Comparison of ENCODE assay signal across 13 cellular contexts in genomic region chr11:128289048-128289447, GRCh38.
A peak's percentile ranks its signal among the peaks of the same experiment; 100 is the strongest.
DNase-seq lines count a peak whose midpoint lies in the region; ATAC-seq and TF ChIP-seq lines count a peak whose summit lies in the region.
"Had no signal": no experiment of that assay in that cellular context is flagged by ENCODE, and none has a peak within 500 bp of the region (broad histone marks: within the 10 kb centered on the region; RNA-seq: fewer than 3 reads in every experiment).

No MANE protein-coding gene starts in this region.

- no peaks in the 10 kb centered on the region for H3K9me3 ChIP-seq in naive thymus-derived CD4-positive, alpha-beta T cell (ENCODE audit: control insufficient read depth in 2 of 3, low read length in 3 of 3)
- H3K9me3 ChIP-seq in Peyer's patch, result no peaks in the 10 kb centered on the region
- no peaks in the 10 kb centered on the region for H3K9me3 ChIP-seq in MG63

- POLR2A ChIA-PET in activated CD4-positive, alpha-beta T cell treated with anti-CD3 and anti-CD28 coated beads for 36 hours (lab: Charles Lee), result interaction anchor here (0.8 to 4.2 kb wide), 28 partner anchors 9 to 468 kb away, joined by 3 to 41 read pairs (median 6); no protein-coding TSS in a partner anchor
- POLR2A ChIA-PET in activated B cell treated with CpG ODN at 0.5 μM for 24 hours (lab: Charles Lee), result interaction anchor here (1.0 to 6.1 kb wide), 12 partner anchors 114 to 468 kb away, joined by 3 to 123 read pairs (median 24); no protein-coding TSS in a partner anchor
- POLR2A ChIA-PET in naive thymus-derived CD4-positive, alpha-beta T cell (lab: Charles Lee), result interaction anchor here (0.7 to 21.1 kb wide), 12 partner anchors 12 to 341 kb away, joined by 3 to 691 read pairs (median 34); no protein-coding TSS in a partner anchor

- H3K4me1 Mint-ChIP-seq in activated CD4-positive, alpha-beta T cell treated with anti-CD3 and anti-CD28 coated beads for 36 hours, result peaks cover 98% of the 10 kb centered on the region
- peaks cover 92% of the 10 kb centered on the region for H3K4me1 Mint-ChIP-seq in activated B cell treated with CpG ODN at 0.5 μM for 24 hours
- H3K4me1 Mint-ChIP-seq in naive thymus-derived CD4-positive, alpha-beta T cell, result peaks cover 61 to 100% (median 90%) of the 10 kb centered on the region in 7 donors

- no peaks in the 10 kb centered on the region for H3K9me3 Mint-ChIP-seq in activated CD4-positive, alpha-beta T cell treated with anti-CD3 and anti-CD28 coated beads for 36 hours (ENCODE audit: low read depth)
- no peaks in the 10 kb centered on the region for H3K9me3 Mint-ChIP-seq in activated B cell treated with CpG ODN at 0.5 μM for 24 hours
- H3K9me3 Mint-ChIP-seq in naive thymus-derived CD4-positive, alpha-beta T cell, result peaks cover 0 to 4% (median 0%) of the 10 kb centered on the region in 11 donors

- peak; percentile 76 for DNase-seq in activated CD4-positive, alpha-beta T cell treated with anti-CD3 and anti-CD28 coated beads for 36 hours
- DNase-seq in activated CD4-positive, alpha-beta T cell treated with anti-CD3 and anti-CD28 coated beads for 4 hours, result no peak
- no peak for DNase-seq in activated B cell treated with CpG ODN at 0.5 μM for 24 hours
- DNase-seq in naive thymus-derived CD4-positive, alpha-beta T cell, result no peak
- DNase-seq in Peyer's patch, result no peak
- DNase-seq in MG63, result no peak
- DNase-seq: 8988T, anterior cingulate cortex, NCI-H2081 had no signal

- H3K36me3 ChIP-seq in naive thymus-derived CD4-positive, alpha-beta T cell (ENCODE audit: control insufficient read depth in 2 of 3, insufficient read depth in 3 of 3, low read length in 3 of 3), result no peaks in the 10 kb centered on the region
- H3K36me3 ChIP-seq in Peyer's patch, result no peaks in the 10 kb centered on the region
- no peaks in the 10 kb centered on the region for H3K36me3 ChIP-seq in MG63

- intact Hi-C loops in activated CD4-positive, alpha-beta T cell treated with anti-CD3 and anti-CD28 coated beads for 36 hours (cut with DNase I, micrococcal nuclease), result loop anchor here (1.0 to 10.0 kb wide), 22 partner anchors 30 to 1716 kb away; partner anchors contain the start of gene PRDM10 (in 1 of the 2)
- intact Hi-C loops in activated B cell treated with CpG ODN at 0.5 μM for 24 hours (cut with micrococcal nuclease), result no loop called here
- intact Hi-C loops in naive thymus-derived CD4-positive, alpha-beta T cell (cut with micrococcal nuclease), result loop anchor here in 1 of 2 donors (1.0 to 5.0 kb wide), 5 partner anchors 42 to 258 kb away; no protein-coding TSS in a partner anchor

- H3K4me3 ChIP-seq in naive thymus-derived CD4-positive, alpha-beta T cell (ENCODE audit: low read length), result no peak overlapping the region
- no peak overlapping the region for H3K4me3 ChIP-seq in Peyer's patch
- no peak overlapping the region for H3K4me3 ChIP-seq in MG63

- CTCF ChIA-PET in activated CD4-positive, alpha-beta T cell treated with anti-CD3 and anti-CD28 coated beads for 36 hours (lab: Charles Lee), result interaction anchor here (0.7 to 5.1 kb wide), 40 partner anchors 9 to 550 kb away, joined by 3 to 56 read pairs (median 5); no protein-coding TSS in a partner anchor
- CTCF ChIA-PET in activated B cell treated with CpG ODN at 0.5 μM for 24 hours (lab: Charles Lee), result interaction anchor here (0.7 to 10.8 kb wide), 18 partner anchors 30 to 542 kb away, joined by 3 to 190 read pairs (median 12); no protein-coding TSS in a partner anchor
- CTCF ChIA-PET in naive thymus-derived CD4-positive, alpha-beta T cell (lab: Charles Lee), result interaction anchor here (0.7 to 9.6 kb wide), 15 partner anchors 11 to 342 kb away, joined by 3 to 148 read pairs (median 6); no protein-coding TSS in a partner anchor

- H3K27ac ChIP-seq in naive thymus-derived CD4-positive, alpha-beta T cell (ENCODE audit: low read depth, low read length), result peak overlapping the region; percentile 98
- H3K27ac ChIP-seq in Peyer's patch, result peak overlapping the region in 1 of 4 donors; percentile 83
- H3K27ac ChIP-seq: epithelial cell of prostate, RWPE1 had no signal

- peaks cover 64 to 76% of the 10 kb centered on the region in 2 donors for H3K4me1 ChIP-seq in naive thymus-derived CD4-positive, alpha-beta T cell (ENCODE audit: control insufficient read depth in 2 of 2, insufficient read depth in 2 of 2, low read length in 2 of 2)
- peaks cover 0 to 36% (median 7%) of the 10 kb centered on the region in 4 donors for H3K4me1 ChIP-seq in Peyer's patch

- H3K4me3 Mint-ChIP-seq in activated CD4-positive, alpha-beta T cell treated with anti-CD3 and anti-CD28 coated beads for 36 hours, result no peak overlapping the region
- peak overlapping the region; percentile 44 for H3K4me3 Mint-ChIP-seq in activated B cell treated with CpG ODN at 0.5 μM for 24 hours
- peak overlapping the region in 8 of 10 donors; percentile 2 to 63 (median 32) for H3K4me3 Mint-ChIP-seq in naive thymus-derived CD4-positive, alpha-beta T cell

- TF ChIP-seq CTCF in activated B cell treated with CpG ODN at 0.5 μM for 24 hours (IDR thresholded peaks at IDR 0.05) (no peak), Peyer's patch (IDR thresholded peaks at IDR 0.05) (no peak)

- TF ChIP-seq POLR2A in Peyer's patch (IDR thresholded peaks at IDR 0.05), result no peak

- H3K27me3 ChIP-seq in naive thymus-derived CD4-positive, alpha-beta T cell (ENCODE audit: control insufficient read depth in 2 of 2, insufficient read depth in 2 of 2, low read length in 2 of 2), result no peaks in the 10 kb centered on the region
- H3K27me3 ChIP-seq in Peyer's patch (no peaks in the 10 kb centered on the region), MG63 (no peaks in the 10 kb centered on the region)

- H3K27ac Mint-ChIP-seq in activated CD4-positive, alpha-beta T cell treated with anti-CD3 and anti-CD28 coated beads for 36 hours, result peak overlapping the region; percentile 98
- H3K27ac Mint-ChIP-seq in activated B cell treated with CpG ODN at 0.5 μM for 24 hours, result peak overlapping the region; percentile 99
- H3K27ac Mint-ChIP-seq in naive thymus-derived CD4-positive, alpha-beta T cell, result peak overlapping the region; percentile 93 to 100 (median 98)

- H3K36me3 Mint-ChIP-seq in activated CD4-positive, alpha-beta T cell treated with anti-CD3 and anti-CD28 coated beads for 36 hours (ENCODE audit: low read depth), result peaks cover 14% of the 10 kb centered on the region
- H3K36me3 Mint-ChIP-seq in activated B cell treated with CpG ODN at 0.5 μM for 24 hours (ENCODE audit: low read depth), result no peaks in the 10 kb centered on the region
- H3K36me3 Mint-ChIP-seq in naive thymus-derived CD4-positive, alpha-beta T cell, result peaks cover 0 to 26% (median 5%) of the 10 kb centered on the region in 5 donors

- ATAC-seq in activated CD4-positive, alpha-beta T cell treated with anti-CD3 and anti-CD28 coated beads for 36 hours, result peak; percentile 64
- peak; percentile 43 for ATAC-seq in HG02588 (IDR thresholded peaks at IDR 0.05; ENCODE audit: unreplicated experiment)
- ATAC-seq in activated B cell treated with CpG ODN at 0.5 μM for 24 hours (ENCODE audit: low read depth), result no peak
- ATAC-seq in naive thymus-derived CD4-positive, alpha-beta T cell, result no peak
- no peak for ATAC-seq in HG02938 (IDR thresholded peaks at IDR 0.05; ENCODE audit: unreplicated experiment)

- H3K27me3 Mint-ChIP-seq in activated CD4-positive, alpha-beta T cell treated with anti-CD3 and anti-CD28 coated beads for 36 hours, result no peaks in the 10 kb centered on the region
- no peaks in the 10 kb centered on the region for H3K27me3 Mint-ChIP-seq in activated B cell treated with CpG ODN at 0.5 μM for 24 hours
- H3K27me3 Mint-ChIP-seq in naive thymus-derived CD4-positive, alpha-beta T cell, result no peaks in the 10 kb centered on the region

Comparison
In these comparisons a context has a peak if more than half of its experiments do, and no peak if none do; other contexts are left out.
1. ATAC-seq: peak in activated CD4-positive, alpha-beta T cell treated with anti-CD3 and anti-CD28 coated beads for 36 hours (single experiment) and HG02588 (single experiment); none in activated B cell treated with CpG ODN at 0.5 μM for 24 hours (single experiment), naive thymus-derived CD4-positive, alpha-beta T cell (single experiment) and HG02938 (single experiment).
2. Peak in every context shown above with its lines, with median percentiles within 50 percentile points of each other: H3K27ac Mint-ChIP-seq.